In the genomic region with DNA sequence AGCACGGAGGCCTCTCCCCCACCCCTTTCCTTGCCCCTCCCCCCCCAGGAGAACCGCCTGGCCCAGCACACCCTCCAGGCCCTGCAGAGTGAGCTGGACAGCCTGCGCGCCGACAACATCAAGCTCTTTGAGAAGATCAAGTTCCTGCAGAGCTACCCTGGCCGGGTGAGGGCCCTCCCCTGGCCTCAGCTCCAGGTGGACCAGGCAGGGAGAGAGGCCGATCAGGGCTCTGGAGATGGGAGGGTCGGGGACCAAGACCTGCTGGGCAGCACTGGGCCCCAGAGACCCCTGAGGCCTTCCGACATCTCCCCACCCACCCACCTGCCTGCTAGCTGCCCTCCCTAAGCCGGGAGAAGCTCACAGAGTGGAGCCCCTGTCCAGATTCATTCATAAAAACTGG, we compare ENCODE assay signal across 26 cellular contexts.
"Had no signal": no experiment of that assay in that cellular context is flagged by ENCODE, and none has a peak within 500 bp of the region (broad histone marks: within the 10 kb centered on the region; RNA-seq: fewer than 3 reads in every experiment).

No MANE protein-coding gene starts in this region.

- H3K9ac ChIP-seq: neural progenitor cell had no signal

- H3K27me3 ChIP-seq: neural progenitor cell, neutrophil, pancreas, right lobe of liver, sigmoid colon, stomach, thyroid gland, tibial nerve, upper lobe of left lung, vagina had no signal

- H3K4me1 ChIP-seq: pancreas, prostate gland, right lobe of liver, vagina had no signal

- FAIRE-seq: pancreas, small intestine, urothelium cell line had no signal

- H3K4me3 ChIP-seq: neural progenitor cell, pancreas, prostate gland, right lobe of liver, sigmoid colon, stomach, thoracic aorta, thyroid gland, tibial nerve, upper lobe of left lung, vagina had no signal

- H2AFZ ChIP-seq: neural progenitor cell had no signal

- DNase-seq: natural killer cell; nucleus accumbens; retina; right cardiac atrium; right lobe of liver; sigmoid colon; small intestine; stimulated activated CD4-positive, alpha-beta T cell treated with anti-CD3 and anti-CD28 coated beads, Interleukin-15, amount 100 ng/mL, for 24 hours; stimulated activated CD4-positive, alpha-beta T cell treated with anti-CD3 and anti-CD28 coated beads, Interleukin-2, amount 100 ng/mL, for 24 hours; stimulated activated CD4-positive, alpha-beta T cell treated with anti-CD3 and anti-CD28 coated beads, Interleukin-2, amount 100 ng/mL, for 48 hours; stimulated activated CD4-positive, alpha-beta T cell treated with anti-CD3 and anti-CD28 coated beads, Interleukin-4, amount 100 ng/mL, for 24 hours; stimulated activated naive B cell treated with anti-CD40 and anti-IgM and Interleukin-4, amounts not matched to agents 10 μg/mL and 1 μg/mL and 100 μg/mL, for 72 hours; stimulated activated naive CD4-positive, alpha-beta T cell treated with Interleukin-2 at 50 U/mL for 16 hours; stomach; thyroid gland; trophoblast cell; upper lobe of left lung had no signal

- H3K4me2 ChIP-seq: neural progenitor cell had no signal

- H3K27ac ChIP-seq: neural progenitor cell, neutrophil, pancreas, prostate gland, right lobe of liver, sigmoid colon, stomach, thoracic aorta, thyroid gland, tibial nerve, upper lobe of left lung, vagina had no signal

- H3K36me3 ChIP-seq: neural progenitor cell, neutrophil, pancreas, prostate gland, right lobe of liver, sigmoid colon, thoracic aorta, thyroid gland, upper lobe of left lung, vagina had no signal

- ATAC-seq: natural killer cell; pancreas; right cardiac atrium; right lobe of liver; stimulated activated effector memory CD8-positive, alpha-beta T cell treated with anti-CD3 and anti-CD28 coated beads, Interleukin-12 subunit alpha, Interleukin-12 subunit beta, amount 100 ng/mL, for 72 hours; stimulated activated naive B cell treated with anti-CD40 and anti-IgM and Interleukin-4, amounts not matched to agents 10 μg/mL and 1 μg/mL and 100 μg/mL, for 72 hours had no signal

- H3K9me3 ChIP-seq: neutrophil, pancreas, prostate gland, right lobe of liver, sigmoid colon, stomach, thoracic aorta, thyroid gland, tibial nerve, upper lobe of left lung, vagina had no signal
